ENCODE assay signal across 8 cellular contexts in genomic region chr3:156605686-156606605, GRCh38. TPM values are rescaled to one million over a fixed set of nuclear protein-coding genes. Genes with fewer than 3 reads are reported as not detected.
DNase-seq lines count a peak whose midpoint lies in the region; ATAC-seq and TF ChIP-seq lines count a peak whose summit lies in the region.

No MANE protein-coding gene starts in this region.

- peaks cover 6 to 11% of the 10 kb centered on the region in 2 donors for H3K4me1 Mint-ChIP-seq in stimulated activated naive B cell treated with anti-CD40 and anti-IgM and Interleukin-4, amounts not matched to agents 10 μg/mL and 1 μg/mL and 100 μg/mL, for 72 hours

- H3K4me3 ChIP-seq in AG04450 (ENCODE audit: low read depth, low read length) = peak overlapping the region; percentile 52

- H3K36me3 Mint-ChIP-seq in stimulated activated naive B cell treated with anti-CD40 and anti-IgM and Interleukin-4, amounts not matched to agents 10 μg/mL and 1 μg/mL and 100 μg/mL, for 72 hours = no peaks in the 10 kb centered on the region

- H3K27me3 ChIP-seq in AG04450 (ENCODE audit: control insufficient read depth, insufficient read depth, low read length) = no peaks in the 10 kb centered on the region
- H3K27me3 ChIP-seq in layer of hippocampus (ENCODE audit: control insufficient read depth, insufficient read depth, low read length) = no peaks in the 10 kb centered on the region

- CTCF ChIA-PET in AG04450 (lab: Charles Lee) = interaction anchor here (1.2 kb wide), 1 partner anchor 67 kb away, joined by 4 read pairs; no protein-coding TSS in a partner anchor

- ATAC-seq in GM19438 (IDR thresholded peaks at IDR 0.05; ENCODE audit: low read depth, unreplicated experiment) (peak; percentile 45), GM19023 (IDR thresholded peaks at IDR 0.05; ENCODE audit: unreplicated experiment) (no peak)
- ATAC-seq in stimulated activated naive B cell treated with anti-CD40 and anti-IgM and Interleukin-4, amounts not matched to agents 10 μg/mL and 1 μg/mL and 100 μg/mL, for 72 hours (replicated peaks) = peak; percentile 54 to 64

- H3K9me3 ChIP-seq in AG04450 (ENCODE audit: control insufficient read depth, insufficient read depth, low read length) = no peaks in the 10 kb centered on the region

- POLR2A ChIA-PET in AG04450 (lab: Yijun Ruan, JAX) = interaction anchor here (0.7 to 1.5 kb wide), 4 partner anchors 10 to 941 kb away, joined by 3 to 10 read pairs (median 8); partner anchors contain the start of gene SSR3

- H3K4me3 Mint-ChIP-seq in stimulated activated naive B cell treated with anti-CD40 and anti-IgM and Interleukin-4, amounts not matched to agents 10 μg/mL and 1 μg/mL and 100 μg/mL, for 72 hours = peak overlapping the region; percentile 88 to 89

- peaks cover 16 to 21% of the 10 kb centered on the region in 2 donors for H3K27me3 Mint-ChIP-seq in stimulated activated naive B cell treated with anti-CD40 and anti-IgM and Interleukin-4, amounts not matched to agents 10 μg/mL and 1 μg/mL and 100 μg/mL, for 72 hours

- H3K27ac Mint-ChIP-seq in stimulated activated naive B cell treated with anti-CD40 and anti-IgM and Interleukin-4, amounts not matched to agents 10 μg/mL and 1 μg/mL and 100 μg/mL, for 72 hours = peak overlapping the region; percentile 84

- TF ChIP-seq CTCF in AG04450 (IDR thresholded peaks at IDR 0.05; ENCODE audit: low read depth, low read length) = no peak

- H3K27ac ChIP-seq in AG04450 (ENCODE audit: low read depth, low read length) (peak overlapping the region; percentile 75), cingulate gyrus (ENCODE audit: low read depth, low read length) (peak overlapping the region; percentile 73), layer of hippocampus (ENCODE audit: low read depth, low read length) (peak overlapping the region; percentile 64)

- no peaks in the 10 kb centered on the region for H3K9me3 Mint-ChIP-seq in stimulated activated naive B cell treated with anti-CD40 and anti-IgM and Interleukin-4, amounts not matched to agents 10 μg/mL and 1 μg/mL and 100 μg/mL, for 72 hours

- no peak for DNase-seq in AG04450 (ENCODE audit: low read depth, low spot score)
- peak; percentile 9 for DNase-seq in NCI-H460 (ENCODE audit: extremely low read depth, low read depth)
- no peak for DNase-seq in stimulated activated naive B cell treated with anti-CD40 and anti-IgM and Interleukin-4, amounts not matched to agents 10 μg/mL and 1 μg/mL and 100 μg/mL, for 72 hours
- no peak for DNase-seq in NCI-H2029 treated with DMSO at 0.1 percent for 48 hours (lab: John Stamatoyannopoulos, UW)

RNA-seq across cellular contexts. Expression of gene SSR3, which starts 51.0 kb away (rescaled TPM):
- polyA plus RNA-seq in AG04450 (2011; rRNA removed) = 293 and 328 TPM in 2 replicates
- polyA minus RNA-seq in AG04450 (2011; rRNA and poly(A)+ RNA removed) = 381 and 413 TPM in 2 replicates
- 233 and 276 TPM in 2 replicates for total RNA-seq in NCI-H460 (2014; rRNA removed; shearing (Covaris generic))
- 89.5 and 113 TPM in 2 replicates for polyA plus RNA-seq in NCI-H460 (2014; cell fraction: nucleus; rRNA removed)
